In the genomic region with DNA sequence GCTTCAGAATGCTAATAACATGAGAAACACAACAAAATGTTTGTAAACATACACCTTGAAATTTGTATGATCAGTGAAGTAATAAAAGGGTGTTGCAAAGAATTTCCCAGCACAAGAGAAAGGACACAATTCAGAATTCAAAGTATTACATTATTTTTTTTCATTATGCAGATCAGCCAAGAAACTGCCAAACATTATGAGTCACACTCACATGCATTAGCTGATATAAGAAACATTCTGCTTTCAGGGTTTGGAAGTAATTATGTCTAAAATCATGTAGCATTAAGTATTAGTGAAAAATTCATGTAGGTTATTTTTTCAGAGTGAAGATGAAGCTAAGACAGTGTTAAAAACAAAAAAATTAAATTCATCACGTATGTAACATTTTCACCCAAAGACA, we compare ENCODE assay signal across 13 cellular contexts.
"Had no signal": no experiment of that assay in that cellular context is flagged by ENCODE, and none has a peak within 500 bp of the region (broad histone marks: within the 10 kb centered on the region; RNA-seq: fewer than 3 reads in every experiment).

No MANE protein-coding gene starts in this region.

- H3K4me3 ChIP-seq: dorsolateral prefrontal cortex, prostate gland, spleen, upper lobe of right lung had no signal

- DNase-seq: activated CD4-positive, alpha-beta T cell treated with anti-CD3 and anti-CD28 coated beads, Interleukin-2, amount 50 U/mL, for 1 hour; dorsolateral prefrontal cortex; immature natural killer cell; spleen; stimulated activated CD4-positive, alpha-beta T cell treated with anti-CD3 and anti-CD28 coated beads, Interleukin-1b, Interleukin-23, amount 100 ng/mL, for 48 hours; stimulated activated naive CD8-positive, alpha-beta T cell treated with anti-CD3 and anti-CD28 coated beads, Interleukin-15, Interleukin-2, amounts not matched to agents 100 U/mL and 50 U/mL, for 24 hours; T-helper 2 cell; upper lobe of right lung had no signal

- H3K36me3 ChIP-seq: prostate gland, spleen, upper lobe of right lung had no signal

- FAIRE-seq: TTC549 had no signal

- H3K4me1 ChIP-seq: prostate gland, spleen, upper lobe of right lung had no signal

- H3K27ac ChIP-seq: dorsolateral prefrontal cortex, prostate gland, spleen, upper lobe of right lung had no signal

- H3K27me3 ChIP-seq: dorsolateral prefrontal cortex, spleen, upper lobe of right lung had no signal

- ATAC-seq: activated naive CD4-positive, alpha-beta T cell treated with anti-CD3 and anti-CD28 coated beads, Interleukin-2, amount 50 U/mL, for 72 hours; natural killer cell treated with Interleukin-12 subunit alpha and Interleukin-12 subunit beta and Interleukin-15 and Interleukin-18, amount 100 ng/mL, for 72 hours; sciatic nerve; stimulated activated naive CD8-positive, alpha-beta T cell treated with anti-CD3 and anti-CD28 coated beads, Interleukin-15, Interleukin-2, amounts not matched to agents 100 U/mL and 50 U/mL, for 24 hours; upper lobe of right lung had no signal

- H3K9me3 ChIP-seq: prostate gland, upper lobe of right lung had no signal
